In the genomic region with DNA sequence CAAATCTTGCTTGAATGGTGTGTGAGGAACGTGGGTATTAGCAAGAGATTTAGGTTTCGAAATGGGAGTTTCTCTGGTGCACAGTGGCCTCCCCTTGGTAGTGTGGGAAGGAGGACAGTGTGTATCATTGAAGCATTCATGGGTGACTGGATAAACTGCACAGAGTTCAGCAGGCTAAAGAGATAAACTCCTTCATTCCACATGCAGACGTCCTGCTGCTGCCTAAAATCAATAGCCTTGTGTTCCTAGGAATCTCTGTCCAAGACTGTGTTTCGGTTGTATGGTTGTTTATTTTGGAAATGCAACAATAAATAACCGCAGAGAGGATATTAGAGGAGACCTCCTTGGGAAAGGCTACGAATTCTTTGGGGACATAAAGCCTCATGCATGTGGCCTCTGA, we compare ENCODE assay signal across 23 cellular contexts.
DNase-seq lines count a peak whose midpoint lies in the region; ATAC-seq and TF ChIP-seq lines count a peak whose summit lies in the region.
"Had no signal": no experiment of that assay in that cellular context is flagged by ENCODE, and none has a peak within 500 bp of the region (broad histone marks: within the 10 kb centered on the region; RNA-seq: fewer than 3 reads in every experiment).

No MANE protein-coding gene starts in this region.

- DNase-seq in Right ventricle myocardium inferior (ENCODE audit: missing footprints) (no peak), right atrium auricular region (ENCODE audit: low spot score) (no peak), adipocyte (ENCODE audit: low read depth) (peak; percentile 73), left ventricle myocardium superior (no peak), sciatic nerve (ENCODE audit: low spot score) (no peak), cerebellar nuclear complex (lab: John Stamatoyannopoulos, UW) (no peak), NCI-H2081 (lab: John Stamatoyannopoulos, UW) (no peak)
- DNase-seq: 8988T; activated CD4-positive, alpha-beta T cell treated with anti-CD3 and anti-CD28 coated beads for 36 hours; activated naive CD4-positive, alpha-beta T cell treated with anti-CD3 and anti-CD28 coated beads for 36 hours; activated T-cell treated with anti-CD3 and anti-CD28 coated beads, Interleukin-2, amount 50 U/mL, for 48 hours; AML-193; central memory CD4-positive, alpha-beta T cell; DMS79; kidney; MM.1S; NCI-H1436; NCI-H2171 treated with DMSO at 0.1 percent for 48 hours; NCI-H526 had no signal

- no peaks in the 10 kb centered on the region for H3K36me3 ChIP-seq in right atrium auricular region
- H3K36me3 ChIP-seq in adipocyte (ENCODE audit: control insufficient read depth, insufficient read depth, low read length, severe bottlenecking) = no peaks in the 10 kb centered on the region
- H3K36me3 ChIP-seq: gastroesophageal sphincter had no signal

- no peak overlapping the region for H3K27ac ChIP-seq in right atrium auricular region
- H3K27ac ChIP-seq: epithelial cell of prostate, gastroesophageal sphincter, HL-60 had no signal

- intact Hi-C loops in Right ventricle myocardium inferior (cut with DNase I) = no loop called here
- intact Hi-C loops in left ventricle myocardium superior (cut with micrococcal nuclease) = no loop called here
- intact Hi-C loops in sciatic nerve (cut with DNase I) = no loop called here

- H3K4me1 ChIP-seq in right atrium auricular region (no peaks in the 10 kb centered on the region), adipocyte (ENCODE audit: control insufficient read depth, insufficient read depth, low read length) (peaks cover 42% of the 10 kb centered on the region)
- H3K4me1 ChIP-seq: gastroesophageal sphincter had no signal

- H3K4me3 ChIP-seq in right atrium auricular region = no peak overlapping the region
- H3K4me3 ChIP-seq in adipocyte (ENCODE audit: low read length) = peak overlapping the region; percentile 5
- H3K4me3 ChIP-seq: gastroesophageal sphincter had no signal

- H3K27me3 ChIP-seq in right atrium auricular region = no peaks in the 10 kb centered on the region
- no peaks in the 10 kb centered on the region for H3K27me3 ChIP-seq in adipocyte (replicated peaks; ENCODE audit: control insufficient read depth, insufficient read depth, low read length)
- H3K27me3 ChIP-seq: gastroesophageal sphincter had no signal

- TF ChIP-seq CTCF in right atrium auricular region (IDR thresholded peaks at IDR 0.05) = no peak

- no peaks in the 10 kb centered on the region for H3K9me3 ChIP-seq in right atrium auricular region
- no peaks in the 10 kb centered on the region for H3K9me3 ChIP-seq in adipocyte (ENCODE audit: control insufficient read depth, low read length)
- H3K9me3 ChIP-seq: gastroesophageal sphincter had no signal

- peak overlapping the region; percentile 70 for H3K9ac ChIP-seq in adipocyte (ENCODE audit: low read length)

- peak; percentile 54 for ATAC-seq in Right ventricle myocardium inferior
- ATAC-seq in left ventricle myocardium superior = peak; percentile 81
- peak; percentile 76 for ATAC-seq in sciatic nerve
- no peak for ATAC-seq in HG03039 (IDR thresholded peaks at IDR 0.05; ENCODE audit: unreplicated experiment)
- ATAC-seq: activated CD4-positive, alpha-beta T cell treated with anti-CD3 and anti-CD28 coated beads for 36 hours; gastroesophageal sphincter had no signal
